34 cellular contexts compared by ENCODE assay signal in genomic region chr19:40129425-40129824, GRCh38.
"Had no signal": no experiment of that assay in that cellular context is flagged by ENCODE, and none has a peak within 500 bp of the region (broad histone marks: within the 10 kb centered on the region; RNA-seq: fewer than 3 reads in every experiment).

No MANE protein-coding gene starts in this region.

- H3K9me3 Mint-ChIP-seq: activated CD4-positive, alpha-beta memory T cell treated with anti-CD3 and anti-CD28 coated beads, Interleukin-2, amount 10 ng/mL, durations not matched to agents 7 days and 5 days; T-helper 1 cell treated with Interleukin-12 subunit alpha and Interleukin-12 subunit beta and Interleukin-4 antibody, amounts not matched to agents 30 μg/mL and 1 μg/mL, for 36 hours had no signal

- ATAC-seq: activated CD4-positive, alpha-beta T cell treated with anti-CD3 and anti-CD28 coated beads for 36 hours; activated CD4-positive, CD25-positive, alpha-beta regulatory T cell treated with anti-CD3 and anti-CD28 coated beads, Interleukin-2, amount 50 U/mL, for 24 hours; activated CD8-positive, alpha-beta memory T cell treated with anti-CD3 and anti-CD28 coated beads, Interleukin-2, amount 10 ng/mL, durations not matched to agents 7 days and 5 days; activated CD8-positive, alpha-beta T cell treated with anti-CD3 and anti-CD28 coated beads for 36 hours; activated CD8-positive, alpha-beta T cell treated with anti-CD3 and anti-CD28 coated beads, Interleukin-2, amount 10 ng/mL, durations not matched to agents 7 days and 5 days; T-cell; T-helper 17 cell; WTC11 had no signal

- H3K4me3 Mint-ChIP-seq: activated B cell treated with CpG ODN at 0.5 μM for 24 hours; activated CD4-positive, alpha-beta memory T cell treated with anti-CD3 and anti-CD28 coated beads for 36 hours; activated CD4-positive, alpha-beta memory T cell treated with anti-CD3 and anti-CD28 coated beads, Interleukin-2, amount 10 ng/mL, durations not matched to agents 7 days and 5 days; activated CD4-positive, alpha-beta T cell treated with anti-CD3 and anti-CD28 coated beads for 36 hours; activated CD4-positive, alpha-beta T cell treated with anti-CD3 and anti-CD28 coated beads, Interleukin-2, amount 10 ng/mL, durations not matched to agents 24 days and 14 days; activated CD4-positive, alpha-beta T cell treated with anti-CD3 and anti-CD28 coated beads, Interleukin-2, amount 10 ng/mL, durations not matched to agents 7 days and 5 days; activated CD8-positive, alpha-beta memory T cell treated with anti-CD3 and anti-CD28 coated beads, Interleukin-2, amount 10 ng/mL, durations not matched to agents 7 days and 5 days; activated CD8-positive, alpha-beta T cell treated with anti-CD3 and anti-CD28 coated beads for 36 hours; activated CD8-positive, alpha-beta T cell treated with anti-CD3 and anti-CD28 coated beads, Interleukin-2, amount 10 ng/mL, durations not matched to agents 7 days and 5 days; T-cell; T-helper 1 cell treated with Interleukin-12 subunit alpha and Interleukin-12 subunit beta and Interleukin-4 antibody, amounts not matched to agents 30 μg/mL and 1 μg/mL, for 36 hours; T-helper 17 cell; T-helper 2 cell treated with Interferon-gamma antibody and Interleukin-4, amounts not matched to agents 5 μg/mL and 100 μg/mL, for 36 hours; WTC11 had no signal

- H3K4me1 Mint-ChIP-seq: activated B cell treated with CpG ODN at 0.5 μM for 24 hours; activated CD4-positive, alpha-beta memory T cell treated with anti-CD3 and anti-CD28 coated beads, Interleukin-2, amount 10 ng/mL, durations not matched to agents 7 days and 5 days; activated CD4-positive, alpha-beta T cell treated with anti-CD3 and anti-CD28 coated beads for 36 hours; activated CD4-positive, alpha-beta T cell treated with anti-CD3 and anti-CD28 coated beads, Interleukin-2, amount 10 ng/mL, durations not matched to agents 24 days and 14 days; activated CD4-positive, alpha-beta T cell treated with anti-CD3 and anti-CD28 coated beads, Interleukin-2, amount 10 ng/mL, durations not matched to agents 7 days and 5 days; activated CD8-positive, alpha-beta memory T cell treated with anti-CD3 and anti-CD28 coated beads, Interleukin-2, amount 10 ng/mL, durations not matched to agents 7 days and 5 days; T-cell; T-helper 17 cell; WTC11 had no signal

- FAIRE-seq: TTC549 had no signal

- DNase-seq: activated B cell treated with CpG ODN at 0.5 μM for 24 hours; activated CD4-positive, alpha-beta memory T cell treated with anti-CD3 and anti-CD28 coated beads for 36 hours; activated CD4-positive, alpha-beta memory T cell treated with anti-CD3 and anti-CD28 coated beads, Interleukin-2, amount 10 ng/mL, durations not matched to agents 7 days and 5 days; activated CD4-positive, alpha-beta T cell treated with anti-CD3 and anti-CD28 coated beads for 1 hour; activated CD4-positive, alpha-beta T cell treated with anti-CD3 and anti-CD28 coated beads for 36 hours; activated CD4-positive, alpha-beta T cell treated with anti-CD3 and anti-CD28 coated beads for 4 hours; activated CD4-positive, alpha-beta T cell treated with anti-CD3 and anti-CD28 coated beads for 48 hours; activated CD4-positive, alpha-beta T cell treated with anti-CD3 and anti-CD28 coated beads, Interleukin-2, amount 10 ng/mL, durations not matched to agents 24 days and 14 days; activated CD4-positive, alpha-beta T cell treated with anti-CD3 and anti-CD28 coated beads, Interleukin-2, amount 10 ng/mL, durations not matched to agents 7 days and 5 days; activated CD4-positive, alpha-beta T cell treated with anti-CD3 and anti-CD28 coated beads, Interleukin-2, amount 50 U/mL, for 1 hour; activated CD4-positive, alpha-beta T cell treated with anti-CD3 and anti-CD28 coated beads, Interleukin-2, amount 50 U/mL, for 4 hours; activated CD4-positive, alpha-beta T cell treated with anti-CD3 and anti-CD28 coated beads, Interleukin-2, amount 50 U/mL, for 48 hours; activated CD4-positive, CD25-positive, alpha-beta regulatory T cell; activated CD4-positive, CD25-positive, alpha-beta regulatory T cell treated with anti-CD3 and anti-CD28 coated beads, Interleukin-2, amount 50 U/mL, for 72 hours; activated CD8-positive, alpha-beta memory T cell treated with anti-CD3 and anti-CD28 coated beads for 24 hours; activated CD8-positive, alpha-beta memory T cell treated with anti-CD3 and anti-CD28 coated beads, Interleukin-2, amount 10 ng/mL, durations not matched to agents 7 days and 5 days; activated CD8-positive, alpha-beta memory T cell treated with anti-CD3 and anti-CD28 coated beads, Interleukin-2, amount 50 U/mL, for 4 hours; activated CD8-positive, alpha-beta memory T cell treated with anti-CD3 and anti-CD28 coated beads, Interleukin-2, amount 50 U/mL, for 48 hours; activated CD8-positive, alpha-beta T cell treated with anti-CD3 and anti-CD28 coated beads for 36 hours; activated CD8-positive, alpha-beta T cell treated with anti-CD3 and anti-CD28 coated beads, Interleukin-2, amount 10 ng/mL, durations not matched to agents 7 days and 5 days; activated T-cell treated with anti-CD3 and anti-CD28 coated beads for 4 hours; T-cell; T-helper 1 cell; T-helper 17 cell; T-helper 2 cell; T-helper 9 cell; T1000; WERI-Rb-1 had no signal

- H3K36me3 ChIP-seq: WERI-Rb-1 had no signal

- H3K27ac Mint-ChIP-seq: activated B cell treated with CpG ODN at 0.5 μM for 24 hours; activated CD4-positive, alpha-beta memory T cell treated with anti-CD3 and anti-CD28 coated beads for 36 hours; activated CD4-positive, alpha-beta memory T cell treated with anti-CD3 and anti-CD28 coated beads, Interleukin-2, amount 10 ng/mL, durations not matched to agents 7 days and 5 days; activated CD4-positive, alpha-beta T cell treated with anti-CD3 and anti-CD28 coated beads for 36 hours; activated CD4-positive, alpha-beta T cell treated with anti-CD3 and anti-CD28 coated beads, Interleukin-2, amount 10 ng/mL, durations not matched to agents 24 days and 14 days; activated CD4-positive, alpha-beta T cell treated with anti-CD3 and anti-CD28 coated beads, Interleukin-2, amount 10 ng/mL, durations not matched to agents 7 days and 5 days; activated CD8-positive, alpha-beta memory T cell treated with anti-CD3 and anti-CD28 coated beads, Interleukin-2, amount 10 ng/mL, durations not matched to agents 7 days and 5 days; activated CD8-positive, alpha-beta T cell treated with anti-CD3 and anti-CD28 coated beads for 36 hours; activated CD8-positive, alpha-beta T cell treated with anti-CD3 and anti-CD28 coated beads, Interleukin-2, amount 10 ng/mL, durations not matched to agents 7 days and 5 days; T-cell; T-helper 1 cell treated with Interleukin-12 subunit alpha and Interleukin-12 subunit beta and Interleukin-4 antibody, amounts not matched to agents 30 μg/mL and 1 μg/mL, for 36 hours; T-helper 17 cell; T-helper 2 cell treated with Interferon-gamma antibody and Interleukin-4, amounts not matched to agents 5 μg/mL and 100 μg/mL, for 36 hours; WTC11 had no signal

- H3K36me3 Mint-ChIP-seq: activated CD4-positive, alpha-beta memory T cell treated with anti-CD3 and anti-CD28 coated beads for 36 hours; T-cell; WTC11 had no signal

- H3K27ac ChIP-seq: VCaP, WERI-Rb-1 had no signal
